1 cellular context compared by ENCODE assay signal in the genomic region with DNA sequence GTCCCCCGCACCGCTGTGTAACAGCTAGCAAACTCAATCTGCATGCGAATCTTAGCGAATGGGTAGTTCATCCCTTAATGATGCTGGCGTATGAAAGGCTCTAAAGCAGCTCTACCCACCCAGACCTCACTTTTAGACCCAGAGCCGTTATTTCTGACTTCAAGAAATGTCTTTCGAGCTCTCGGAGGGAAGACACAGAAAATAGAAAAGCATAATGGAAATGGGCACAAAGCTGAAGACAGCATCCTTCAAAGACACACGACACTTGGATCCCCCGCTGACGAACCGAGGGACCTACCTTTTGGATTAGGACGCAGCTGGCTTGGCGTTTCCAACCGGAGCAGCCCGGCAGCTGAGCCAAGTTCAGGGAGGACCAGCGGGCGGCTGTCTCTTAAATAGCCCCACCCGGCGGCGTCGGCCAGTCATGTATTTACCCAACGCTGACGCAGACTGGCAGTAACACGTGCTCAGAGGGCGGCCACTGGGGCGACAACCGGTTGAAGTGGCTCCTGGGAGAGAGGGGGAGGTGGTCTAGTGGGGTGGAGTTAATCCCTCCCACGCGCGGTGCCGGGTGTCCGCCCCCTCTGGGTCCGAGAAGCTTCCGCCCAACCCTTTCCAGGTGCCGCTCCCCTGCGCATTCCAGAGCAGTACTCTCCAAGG.
TF ChIP-seq lines count a peak whose summit lies in the region.

No MANE protein-coding gene starts in this region.

TF ChIP-seq in HEK293, 187 proteins besides CTCF, POLR2A, EP300 and RAD21 (continued from another document):
- TF ChIP-seq, protein P1, sequence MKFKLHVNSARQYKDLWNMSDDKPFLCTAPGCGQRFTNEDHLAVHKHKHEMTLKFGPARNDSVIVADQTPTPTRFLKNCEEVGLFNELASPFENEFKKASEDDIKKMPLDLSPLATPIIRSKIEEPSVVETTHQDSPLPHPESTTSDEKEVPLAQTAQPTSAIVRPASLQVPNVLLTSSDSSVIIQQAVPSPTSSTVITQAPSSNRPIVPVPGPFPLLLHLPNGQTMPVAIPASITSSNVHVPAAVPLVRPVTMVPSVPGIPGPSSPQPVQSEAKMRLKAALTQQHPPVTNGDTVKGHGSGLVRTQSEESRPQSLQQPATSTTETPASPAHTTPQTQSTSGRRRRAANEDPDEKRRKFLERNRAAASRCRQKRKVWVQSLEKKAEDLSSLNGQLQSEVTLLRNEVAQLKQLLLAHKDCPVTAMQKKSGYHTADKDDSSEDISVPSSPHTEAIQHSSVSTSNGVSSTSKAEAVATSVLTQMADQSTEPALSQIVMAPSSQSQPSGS (tag by site-specific recombination; IDR thresholded peaks at IDR 0.05; ENCODE audit: low read depth) = no peak
- TF ChIP-seq ZNF596 (tag by site-specific recombination; IDR thresholded peaks at IDR 0.05) (no peak), ZBTB20 (tag by site-specific recombination; IDR thresholded peaks at IDR 0.05) (no peak), ZNF658 (tag by site-specific recombination; IDR thresholded peaks at IDR 0.05) (no peak), YY1 (tag by site-specific recombination; IDR thresholded peaks at IDR 0.05) (no peak), ZNF654 (tag by site-specific recombination; IDR thresholded peaks at IDR 0.05; ENCODE audit: low read depth) (no peak), ZNF138 (tag by site-specific recombination; IDR thresholded peaks at IDR 0.05; ENCODE audit: borderline replicate concordance) (no peak), ZBTB17 (tag by site-specific recombination; IDR thresholded peaks at IDR 0.05) (peak; percentile 63), SP7 (tag by site-specific recombination; IDR thresholded peaks at IDR 0.05) (no peak), GLI2 (tag by site-specific recombination; IDR thresholded peaks at IDR 0.05; ENCODE audit: borderline replicate concordance, low read depth) (no peak), ZNF792 (tag by site-specific recombination; IDR thresholded peaks at IDR 0.05) (no peak)
- TF ChIP-seq, protein P2, sequence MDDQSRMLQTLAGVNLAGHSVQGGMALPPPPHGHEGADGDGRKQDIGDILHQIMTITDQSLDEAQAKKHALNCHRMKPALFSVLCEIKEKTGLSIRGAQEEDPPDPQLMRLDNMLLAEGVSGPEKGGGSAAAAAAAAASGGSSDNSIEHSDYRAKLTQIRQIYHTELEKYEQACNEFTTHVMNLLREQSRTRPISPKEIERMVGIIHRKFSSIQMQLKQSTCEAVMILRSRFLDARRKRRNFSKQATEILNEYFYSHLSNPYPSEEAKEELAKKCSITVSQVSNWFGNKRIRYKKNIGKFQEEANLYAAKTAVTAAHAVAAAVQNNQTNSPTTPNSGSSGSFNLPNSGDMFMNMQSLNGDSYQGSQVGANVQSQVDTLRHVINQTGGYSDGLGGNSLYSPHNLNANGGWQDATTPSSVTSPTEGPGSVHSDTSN (CRISPR knock-in tag; IDR thresholded peaks at IDR 0.05) = no peak
- TF ChIP-seq, protein P3, sequence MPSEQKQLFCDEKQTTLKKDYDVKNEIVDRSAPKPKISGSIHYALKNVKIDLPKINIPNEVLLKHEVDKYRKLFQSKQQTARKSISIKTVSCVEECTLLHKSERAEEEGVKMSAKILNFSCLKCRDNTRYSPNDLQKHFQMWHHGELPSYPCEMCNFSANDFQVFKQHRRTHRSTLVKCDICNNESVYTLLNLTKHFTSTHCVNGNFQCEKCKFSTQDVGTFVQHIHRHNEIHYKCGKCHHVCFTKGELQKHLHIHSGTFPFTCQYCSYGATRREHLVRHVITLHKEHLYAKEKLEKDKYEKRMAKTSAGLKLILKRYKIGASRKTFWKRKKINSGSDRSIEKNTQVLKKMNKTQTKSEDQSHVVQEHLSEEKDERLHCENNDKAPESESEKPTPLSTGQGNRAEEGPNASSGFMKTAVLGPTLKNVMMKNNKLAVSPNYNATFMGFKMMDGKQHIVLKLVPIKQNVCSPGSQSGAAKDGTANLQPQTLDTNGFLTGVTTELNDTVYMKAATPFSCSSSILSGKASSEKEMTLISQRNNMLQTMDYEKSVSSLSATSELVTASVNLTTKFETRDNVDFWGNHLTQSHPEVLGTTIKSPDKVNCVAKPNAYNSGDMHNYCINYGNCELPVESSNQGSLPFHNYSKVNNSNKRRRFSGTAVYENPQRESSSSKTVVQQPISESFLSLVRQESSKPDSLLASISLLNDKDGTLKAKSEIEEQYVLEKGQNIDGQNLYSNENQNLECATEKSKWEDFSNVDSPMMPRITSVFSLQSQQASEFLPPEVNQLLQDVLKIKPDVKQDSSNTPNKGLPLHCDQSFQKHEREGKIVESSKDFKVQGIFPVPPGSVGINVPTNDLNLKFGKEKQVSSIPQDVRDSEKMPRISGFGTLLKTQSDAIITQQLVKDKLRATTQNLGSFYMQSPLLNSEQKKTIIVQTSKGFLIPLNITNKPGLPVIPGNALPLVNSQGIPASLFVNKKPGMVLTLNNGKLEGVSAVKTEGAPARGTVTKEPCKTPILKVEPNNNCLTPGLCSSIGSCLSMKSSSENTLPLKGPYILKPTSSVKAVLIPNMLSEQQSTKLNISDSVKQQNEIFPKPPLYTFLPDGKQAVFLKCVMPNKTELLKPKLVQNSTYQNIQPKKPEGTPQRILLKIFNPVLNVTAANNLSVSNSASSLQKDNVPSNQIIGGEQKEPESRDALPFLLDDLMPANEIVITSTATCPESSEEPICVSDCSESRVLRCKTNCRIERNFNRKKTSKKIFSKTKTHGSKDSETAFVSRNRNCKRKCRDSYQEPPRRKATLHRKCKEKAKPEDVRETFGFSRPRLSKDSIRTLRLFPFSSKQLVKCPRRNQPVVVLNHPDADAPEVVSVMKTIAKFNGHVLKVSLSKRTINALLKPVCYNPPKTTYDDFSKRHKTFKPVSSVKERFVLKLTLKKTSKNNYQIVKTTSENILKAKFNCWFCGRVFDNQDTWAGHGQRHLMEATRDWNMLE (tag by site-specific recombination; conservative IDR thresholded peaks at IDR 0.05; ENCODE audit: low read depth) = no peak
- TF ChIP-seq, protein P4, sequence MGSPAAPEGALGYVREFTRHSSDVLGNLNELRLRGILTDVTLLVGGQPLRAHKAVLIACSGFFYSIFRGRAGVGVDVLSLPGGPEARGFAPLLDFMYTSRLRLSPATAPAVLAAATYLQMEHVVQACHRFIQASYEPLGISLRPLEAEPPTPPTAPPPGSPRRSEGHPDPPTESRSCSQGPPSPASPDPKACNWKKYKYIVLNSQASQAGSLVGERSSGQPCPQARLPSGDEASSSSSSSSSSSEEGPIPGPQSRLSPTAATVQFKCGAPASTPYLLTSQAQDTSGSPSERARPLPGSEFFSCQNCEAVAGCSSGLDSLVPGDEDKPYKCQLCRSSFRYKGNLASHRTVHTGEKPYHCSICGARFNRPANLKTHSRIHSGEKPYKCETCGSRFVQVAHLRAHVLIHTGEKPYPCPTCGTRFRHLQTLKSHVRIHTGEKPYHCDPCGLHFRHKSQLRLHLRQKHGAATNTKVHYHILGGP (tag by site-specific recombination; IDR thresholded peaks at IDR 0.05) = no peak
TF ChIP-seq in HEK293: peak in this region for 7.
